In genomic region chr19:12774588-12775555, GRCh38 we compare ENCODE assay signal across 8 cellular contexts. TPM values are rescaled to one million over a fixed set of nuclear protein-coding genes. Genes with fewer than 3 reads are reported as not detected.
A peak's percentile ranks its signal among the peaks of the same experiment; 100 is the strongest.
DNase-seq lines count a peak whose midpoint lies in the region; ATAC-seq, FAIRE-seq and TF ChIP-seq lines count a peak whose summit lies in the region.

Gene HOOK2 (minus strand): TSS chr19:12775552. CDS start chr19:12775449, 103 bp downstream.

- ATAC-seq in WTC11 (peak; percentile 74), esophagus mucosa (peak; percentile 83)
- ATAC-seq in naive thymus-derived CD8-positive, alpha-beta T cell = peak; percentile 9 to 23

- no peak for DNase-seq in Jurkat, Clone E6-1 (ENCODE audit: low read depth, low spot score)
- DNase-seq in WTC11 (ENCODE audit: low spot score) (peak; percentile 94), GM12892 (ENCODE audit: insufficient read length) (no peak), T-helper 9 cell (no peak), dedifferentiated amniotic fluid mesenchymal stem cell (ENCODE audit: extremely low spot score) (no peak)
- peak in 7 of 10 donors; percentile 12 to 82 (median 51) for DNase-seq in naive thymus-derived CD8-positive, alpha-beta T cell

- peak within 1 kb of the TSS; percentile 97 for H3K27ac Mint-ChIP-seq in WTC11
- peak within 1 kb of the TSS in 9 of 10 donors; percentile 63 to 94 (median 88) for H3K27ac Mint-ChIP-seq in naive thymus-derived CD8-positive, alpha-beta T cell

- no peaks in the 10 kb centered on the region; the same call in 1 of the 2 replicates for H3K27me3 Mint-ChIP-seq in WTC11 (ENCODE audit: low read depth)
- H3K27me3 Mint-ChIP-seq in naive thymus-derived CD8-positive, alpha-beta T cell = no peaks in the 10 kb centered on the region

- no peak for TF ChIP-seq CTCF in WTC11 (IDR thresholded peaks at IDR 0.05)

- peak within 1 kb of the TSS; percentile 72 for H3K4me3 ChIP-seq in Jurkat, Clone E6-1 (ENCODE audit: low read length)

- no peaks in the 10 kb centered on the region for H3K9me3 Mint-ChIP-seq in WTC11
- no peaks in the 10 kb centered on the region for H3K9me3 Mint-ChIP-seq in naive thymus-derived CD8-positive, alpha-beta T cell

- POLR2A ChIA-PET in WTC11 (lab: Charles Lee) = interaction anchor here (0.6 to 3.2 kb wide), 7 partner anchors 11 to 182 kb away, joined by 3 to 15 read pairs (median 6); partner anchors contain the start of gene JUNB
- POLR2A ChIA-PET in naive thymus-derived CD8-positive, alpha-beta T cell (lab: Charles Lee) = interaction anchor here (0.6 to 20.9 kb wide), 6 partner anchors 8 to 88 kb away, joined by 3 to 1021 read pairs (median 4); partner anchors contain the start of genes JUNB, PRDX2, RNASEH2A and THSD8

- H3K4me3 Mint-ChIP-seq in WTC11 = peak within 1 kb of the TSS; percentile 88
- peak within 1 kb of the TSS; percentile 68 to 89 (median 80) for H3K4me3 Mint-ChIP-seq in naive thymus-derived CD8-positive, alpha-beta T cell

- CTCF ChIA-PET in WTC11 (lab: Charles Lee) = interaction anchor here (0.6 to 7.7 kb wide), 19 partner anchors 9 to 146 kb away, joined by 3 to 136 read pairs (median 3); partner anchors contain the start of genes FBXW9, GET3, JUNB and RNASEH2A

- no peak for FAIRE-seq in GM12892 (lab: Jason Lieb, UNC)

- peaks cover 27% of the 10 kb centered on the region for H3K4me1 Mint-ChIP-seq in WTC11
- H3K4me1 Mint-ChIP-seq in naive thymus-derived CD8-positive, alpha-beta T cell = peaks cover 13 to 36% (median 25%) of the 10 kb centered on the region in 4 donors

- TF ChIP-seq POLR2A in GM15510 (IDR thresholded peaks at IDR 0.05; ENCODE audit: borderline replicate concordance, extremely low read depth, insufficient read length) (peak; percentile 30), GM12892 (IDR thresholded peaks at IDR 0.05; ENCODE audit: low read depth, low read length) (no peak)

- H3K36me3 Mint-ChIP-seq in WTC11 = peaks cover 14% of the 10 kb centered on the region
- H3K36me3 Mint-ChIP-seq in naive thymus-derived CD8-positive, alpha-beta T cell = peaks cover 0 to 2% (median 0%) of the 10 kb centered on the region in 3 donors

TF ChIP-seq in WTC11, 78 proteins besides CTCF, POLR2A, EP300 and RAD21 (continues in another document):
- TF ChIP-seq TEAD4 (CRISPR knock-in tag; IDR thresholded peaks at IDR 0.05) (no peak), USF2 (CRISPR knock-in tag; IDR thresholded peaks at IDR 0.05) (peak; percentile 99), TEAD1 (CRISPR knock-in tag; IDR thresholded peaks at IDR 0.05) (peak; percentile 62; the same call in 1 of the 2 replicates), TCF7 (CRISPR knock-in tag; IDR thresholded peaks at IDR 0.05; ENCODE audit: low read depth) (0 out of 2 replicates have a peak, but pooled peaks have one; percentile 32), GABPB1 (CRISPR knock-in tag; IDR thresholded peaks at IDR 0.05) (no peak), MYBL2 (CRISPR knock-in tag; IDR thresholded peaks at IDR 0.05) (peak; percentile 84; the same call in 1 of the 2 replicates), USF1 (CRISPR knock-in tag; IDR thresholded peaks at IDR 0.05) (peak; percentile 99), ARID4B (CRISPR knock-in tag; IDR thresholded peaks at IDR 0.05; ENCODE audit: borderline replicate concordance) (peak; percentile 62; the same call in 1 of the 2 replicates), SP1 (CRISPR knock-in tag; conservative IDR thresholded peaks at IDR 0.05) (peak; percentile 73; the same call in 1 of the 2 replicates), FOXP4 (CRISPR knock-in tag; IDR thresholded peaks at IDR 0.05) (peak; percentile 52; the same call in 1 of the 2 replicates), E2F4 (CRISPR knock-in tag; IDR thresholded peaks at IDR 0.05; ENCODE audit: borderline replicate concordance, low read depth) (no peak), MAX (CRISPR knock-in tag; IDR thresholded peaks at IDR 0.05) (peak; percentile 93), ZSCAN18 (CRISPR knock-in tag; IDR thresholded peaks at IDR 0.05) (no peak)

RNA-seq across cellular contexts. Expression of gene HOOK2, which starts in this region (rescaled TPM):
- 26.6 TPM for polyA plus RNA-seq in Jurkat, Clone E6-1 (2012; ENCODE audit: insufficient read depth, insufficient read length)
- 70.0 to 83.3 TPM (median 81.4 TPM) in 3 replicates for total RNA-seq in WTC11 (2021)
- 38.2 TPM for total RNA-seq in esophagus mucosa
- total RNA-seq in naive thymus-derived CD8-positive, alpha-beta T cell = 10 to 100 TPM; 25.2 to 27.0 TPM
- polyA plus RNA-seq in naive thymus-derived CD8-positive, alpha-beta T cell = 1 to 10 TPM; 3.0 to 4.3 (median 3.2) TPM
- 10.7 TPM for polyA plus RNA-seq in GM12892 (2012; ENCODE audit: missing spikeins)

Comparison
In these comparisons a context has a peak if more than half of its experiments do, and no peak if none do; other contexts are left out.
1. DNase-seq: peak in WTC11 (single experiment) and naive thymus-derived CD8-positive, alpha-beta T cell (7 of 10); none in Jurkat, Clone E6-1 (single experiment), GM12892 (single experiment), T-helper 9 cell (single experiment) and dedifferentiated amniotic fluid mesenchymal stem cell (single experiment).
2. ATAC-seq: peak in every context shown above with its lines; median percentile 83 in esophagus mucosa; 74 in WTC11; 16 in naive thymus-derived CD8-positive, alpha-beta T cell.